22 cellular contexts compared by ENCODE assay signal in the genomic region with DNA sequence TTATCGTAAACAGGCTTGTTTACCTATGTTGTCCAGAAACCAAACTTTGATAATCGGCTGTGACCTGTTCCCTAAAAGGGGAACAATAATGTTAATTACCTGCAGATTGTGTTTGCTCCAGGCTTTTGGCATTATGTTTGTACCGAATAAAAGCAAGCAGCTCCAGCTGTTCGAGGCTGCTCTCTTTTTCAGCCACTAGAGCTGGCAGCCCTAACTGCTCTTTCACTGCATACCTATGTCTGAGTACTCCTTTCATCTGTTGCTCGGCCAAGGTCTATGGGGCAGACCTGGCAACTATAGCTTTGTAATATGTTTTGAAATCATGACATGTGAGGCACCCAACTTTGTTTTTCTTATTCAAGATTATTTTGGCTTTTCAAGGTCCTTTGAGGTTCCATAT.
DNase-seq lines count a peak whose midpoint lies in the region; ATAC-seq and TF ChIP-seq lines count a peak whose summit lies in the region.
"Had no signal": no experiment of that assay in that cellular context is flagged by ENCODE, and none has a peak within 500 bp of the region (broad histone marks: within the 10 kb centered on the region; RNA-seq: fewer than 3 reads in every experiment).

No MANE protein-coding gene starts in this region.

- no peaks in the 10 kb centered on the region for H4K20me1 ChIP-seq in HCT116 (ENCODE audit: insufficient read depth)
- H4K20me1 ChIP-seq: BLaER1 treated with 17β-estradiol and CSF1 and Interleukin-3, amounts not matched to agents 10 nM and 100 nM had no signal

- CTCF ChIA-PET in HCT116 (lab: Charles Lee) (no interaction called here), WTC11 (lab: Charles Lee) (interaction anchor here (0.6 kb wide), 2 partner anchors 216 to 405 kb away, joined by 3 to 4 read pairs; no protein-coding TSS in a partner anchor)

- no peak for TF ChIP-seq POLR2A in HCT116 (IDR thresholded peaks at IDR 0.05; ENCODE audit: borderline replicate concordance, extremely low read depth, insufficient read depth, insufficient read length)
- TF ChIP-seq POLR2A in spleen (IDR thresholded peaks at IDR 0.05), result no peak
- no peak for TF ChIP-seq POLR2A in upper lobe of left lung (IDR thresholded peaks at IDR 0.05)

- H3K4me3 ChIP-seq in HCT116 (replicated peaks in 1 of 2; ENCODE audit: low read depth in 1 of 2, low read length in 2 of 2) (no peak overlapping the region), spleen (no peak overlapping the region), upper lobe of left lung (no peak overlapping the region)
- H3K4me3 ChIP-seq: A549; BLaER1 treated with 17β-estradiol and CSF1 and Interleukin-3, amounts not matched to agents 10 nM and 100 nM; GM12878; MG63 had no signal

- H3K36me3 Mint-ChIP-seq in WTC11, result peaks cover 18% of the 10 kb centered on the region

- no peak overlapping the region for H3K27ac Mint-ChIP-seq in WTC11
- H3K27ac Mint-ChIP-seq: CD4-positive, alpha-beta T cell had no signal

- no peaks in the 10 kb centered on the region for H3K27me3 Mint-ChIP-seq in WTC11 (ENCODE audit: low read depth)

- H3K36me3 ChIP-seq in HCT116 (ENCODE audit: control insufficient read depth in 1 of 2, insufficient read depth in 2 of 2, low read length in 2 of 2) (no peaks in the 10 kb centered on the region), spleen (no peaks in the 10 kb centered on the region), upper lobe of left lung (no peaks in the 10 kb centered on the region)
- H3K36me3 ChIP-seq: BLaER1 treated with 17β-estradiol and CSF1 and Interleukin-3, amounts not matched to agents 10 nM and 100 nM; MG63 had no signal

- no peak overlapping the region for H3K4me3 Mint-ChIP-seq in WTC11
- H3K4me3 Mint-ChIP-seq: CD4-positive, alpha-beta T cell had no signal

- DNase-seq in HCT116 (ENCODE audit: low read depth, low spot score) (no peak), WTC11 (ENCODE audit: low spot score) (peak; percentile 16), left lobe of liver (ENCODE audit: low spot score) (no peak), spleen (peak; percentile 34), upper lobe of left lung (no peak), DMS79 (lab: John Stamatoyannopoulos, UW) (no peak)
- no peak for DNase-seq in stimulated activated naive CD8-positive, alpha-beta T cell treated with anti-CD3 and anti-CD28 coated beads, Interleukin-15, Interleukin-2, amounts not matched to agents 100 U/mL and 50 U/mL, for 24 hours
- DNase-seq: AML-193; CD4-positive, alpha-beta T cell; GOT3; IMR-90; KG1; MG63; NCI-H2029; NCI-H446 treated with DMSO at 0.1 percent for 48 hours; NCI-H526; OCI-M1; SK-N-SH; SW 1271 had no signal

- peak overlapping the region; percentile 2 for H2AFZ ChIP-seq in HCT116 (ENCODE audit: low read depth, low read length, poor library complexity, severe bottlenecking)

- no peak for ATAC-seq in HCT116
- ATAC-seq in WTC11, result peak; percentile 90
- peak; percentile 84 for ATAC-seq in left lobe of liver
- no peak for ATAC-seq in upper lobe of left lung (ENCODE audit: low FRiP score in 2 of 2)
- no peak for ATAC-seq in stimulated activated naive CD8-positive, alpha-beta T cell treated with anti-CD3 and anti-CD28 coated beads, Interleukin-15, Interleukin-2, amounts not matched to agents 100 U/mL and 50 U/mL, for 24 hours
- ATAC-seq: A549, GM12878 had no signal

- BruUV-seq in HCT116 (replicated peaks; lab: Mats Ljungman, UMichigan), result no TSS peak

- H3K9me3 ChIP-seq in HCT116 (ENCODE audit: control insufficient read depth in 1 of 2, insufficient read depth in 1 of 2, low read depth in 1 of 2, low read length in 2 of 2) (no peaks in the 10 kb centered on the region; a peak in 1 of 4 replicates), spleen (peaks cover 0 to 10% (median 7%) of the 10 kb centered on the region in 8 donors), upper lobe of left lung (peaks cover 0 to 6% (median 0%) of the 10 kb centered on the region in 4 donors)
- H3K9me3 ChIP-seq: MG63, SK-N-SH had no signal

- no peak for TF ChIP-seq RAD21 in HCT116 (IDR thresholded peaks at IDR 0.05; ENCODE audit: low read depth)

- no peaks in the 10 kb centered on the region for H3K27me3 ChIP-seq in HCT116 (ENCODE audit: insufficient read depth, low read length)
- no peaks in the 10 kb centered on the region for H3K27me3 ChIP-seq in spleen (replicated peaks in 1 of 7)
- H3K27me3 ChIP-seq in upper lobe of left lung, result no peaks in the 10 kb centered on the region
- H3K27me3 ChIP-seq: BLaER1 treated with 17β-estradiol and CSF1 and Interleukin-3, amounts not matched to agents 10 nM and 100 nM; MG63 had no signal

- 0 out of 2 replicates have a peak, but pooled peaks cover 2% of the 10 kb centered on the region for H3K4me1 Mint-ChIP-seq in WTC11

- POLR2A ChIA-PET in HCT116 (lab: Charles Lee) (no interaction called here), WTC11 (lab: Charles Lee) (no interaction called here)

- intact Hi-C loops in HCT116 (cut with micrococcal nuclease), result no loop called here
- intact Hi-C loops in spleen (cut with DNase I; ENCODE audit: low total_unique reads), result no loop called here

- H3K27ac ChIP-seq in HCT116 (ENCODE audit: low read depth, low read length) (no peak overlapping the region), spleen (no peak overlapping the region), upper lobe of left lung (no peak overlapping the region)
- H3K27ac ChIP-seq: A549; BLaER1 treated with 17β-estradiol and CSF1 and Interleukin-3, amounts not matched to agents 10 nM and 100 nM had no signal

- H3K9ac ChIP-seq in HCT116 (ENCODE audit: low read length), result no peak overlapping the region
- H3K9ac ChIP-seq: BLaER1 treated with 17β-estradiol and CSF1 and Interleukin-3, amounts not matched to agents 10 nM and 100 nM; SK-N-SH had no signal

- RAD21 ChIA-PET in HCT116 (lab: Charles Lee; ENCODE audit: low non-redundant PET in 1 of 2, low total read pairs in 2 of 2, uncharacterized antibody in 2 of 2, unreplicated experiment in 2 of 2), result no interaction called here

- H3K79me2 ChIP-seq in HCT116 (ENCODE audit: insufficient read depth, low read length), result no peaks in the 10 kb centered on the region

- TF ChIP-seq CTCF in HCT116 (IDR thresholded peaks at IDR 0.05 in 2 of 3, conservative IDR thresholded peaks at IDR 0.05 in 1 of 3; ENCODE audit: borderline replicate concordance in 1 of 3, insufficient read depth in 1 of 3, low read depth in 2 of 3, low read length in 2 of 3), result no peak
- TF ChIP-seq CTCF in WTC11 (IDR thresholded peaks at IDR 0.05), result no peak
- no peak for TF ChIP-seq CTCF in spleen (IDR thresholded peaks at IDR 0.05 in 8 of 11, conservative IDR thresholded peaks at IDR 0.05 in 3 of 11)
- TF ChIP-seq CTCF in upper lobe of left lung (IDR thresholded peaks at IDR 0.05), result no peak

- no peak for TF ChIP-seq EP300 in upper lobe of left lung (IDR thresholded peaks at IDR 0.05)

- H3K9me2 ChIP-seq in HCT116 (ENCODE audit: insufficient read depth), result no peaks in the 10 kb centered on the region
- H3K9me2 ChIP-seq: SK-N-SH had no signal

- H3K4me1 ChIP-seq in HCT116 (ENCODE audit: control insufficient read depth in 1 of 2, insufficient read depth in 2 of 2, low read length in 2 of 2) (no peaks in the 10 kb centered on the region), spleen (no peaks in the 10 kb centered on the region), upper lobe of left lung (no peaks in the 10 kb centered on the region)
- H3K4me1 ChIP-seq: BLaER1 treated with 17β-estradiol and CSF1 and Interleukin-3, amounts not matched to agents 10 nM and 100 nM had no signal

- H3K4me2 ChIP-seq in HCT116 (ENCODE audit: low read length), result no peak overlapping the region
- H3K4me2 ChIP-seq: A549; BLaER1 treated with 17β-estradiol and CSF1 and Interleukin-3, amounts not matched to agents 10 nM and 100 nM; SK-N-SH had no signal

- H3K9me3 Mint-ChIP-seq in WTC11, result peaks cover 24% of the 10 kb centered on the region

- WGBS in spleen, 5 donors, result 84 to 91% (median 89%) methylated on average over 5 of the region's 5 CpGs
- 77 to 81% methylated on average over 5 of the region's 5 CpGs for WGBS in upper lobe of left lung, 2 donors

TF ChIP-seq in HCT116, 20 proteins besides CTCF, POLR2A, EP300 and RAD21:
- TF ChIP-seq TCF7L2 (IDR thresholded peaks at IDR 0.05; ENCODE audit: borderline replicate concordance, extremely low read depth, insufficient read depth, insufficient read length), result no peak
- TF ChIP-seq EZH2phosphoT487 (IDR thresholded peaks at IDR 0.05; ENCODE audit: borderline replicate concordance), result no peak

TF ChIP-seq in WTC11, 78 proteins besides CTCF, POLR2A, EP300 and RAD21:
- TF ChIP-seq, protein P1, sequence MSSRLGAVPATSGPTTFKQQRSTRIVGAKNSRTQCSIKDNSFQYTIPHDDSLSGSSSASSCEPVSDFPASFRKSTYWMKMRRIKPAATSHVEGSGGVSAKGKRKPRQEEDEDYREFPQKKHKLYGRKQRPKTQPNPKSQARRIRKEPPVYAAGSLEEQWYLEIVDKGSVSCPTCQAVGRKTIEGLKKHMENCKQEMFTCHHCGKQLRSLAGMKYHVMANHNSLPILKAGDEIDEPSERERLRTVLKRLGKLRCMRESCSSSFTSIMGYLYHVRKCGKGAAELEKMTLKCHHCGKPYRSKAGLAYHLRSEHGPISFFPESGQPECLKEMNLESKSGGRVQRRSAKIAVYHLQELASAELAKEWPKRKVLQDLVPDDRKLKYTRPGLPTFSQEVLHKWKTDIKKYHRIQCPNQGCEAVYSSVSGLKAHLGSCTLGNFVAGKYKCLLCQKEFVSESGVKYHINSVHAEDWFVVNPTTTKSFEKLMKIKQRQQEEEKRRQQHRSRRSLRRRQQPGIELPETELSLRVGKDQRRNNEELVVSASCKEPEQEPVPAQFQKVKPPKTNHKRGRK (CRISPR knock-in tag; IDR thresholded peaks at IDR 0.05; ENCODE audit: borderline replicate concordance), result no peak

Comparison
In these comparisons a context has a peak if more than half of its experiments do, and no peak if none do; other contexts are left out.
1. ATAC-seq: peak in WTC11 (single experiment) and left lobe of liver (single experiment); none in HCT116 (single experiment), upper lobe of left lung (0 of 2) and stimulated activated naive CD8-positive, alpha-beta T cell treated with anti-CD3 and anti-CD28 coated beads, Interleukin-15, Interleukin-2, amounts not matched to agents 100 U/mL and 50 U/mL, for 24 hours (single experiment).
2. DNase-seq: peak in WTC11 (single experiment) and spleen (single experiment); none in HCT116 (single experiment), left lobe of liver (single experiment), upper lobe of left lung (0 of 2), DMS79 (single experiment) and stimulated activated naive CD8-positive, alpha-beta T cell treated with anti-CD3 and anti-CD28 coated beads, Interleukin-15, Interleukin-2, amounts not matched to agents 100 U/mL and 50 U/mL, for 24 hours (single experiment).